8 cellular contexts compared by ENCODE assay signal in the genomic region with DNA sequence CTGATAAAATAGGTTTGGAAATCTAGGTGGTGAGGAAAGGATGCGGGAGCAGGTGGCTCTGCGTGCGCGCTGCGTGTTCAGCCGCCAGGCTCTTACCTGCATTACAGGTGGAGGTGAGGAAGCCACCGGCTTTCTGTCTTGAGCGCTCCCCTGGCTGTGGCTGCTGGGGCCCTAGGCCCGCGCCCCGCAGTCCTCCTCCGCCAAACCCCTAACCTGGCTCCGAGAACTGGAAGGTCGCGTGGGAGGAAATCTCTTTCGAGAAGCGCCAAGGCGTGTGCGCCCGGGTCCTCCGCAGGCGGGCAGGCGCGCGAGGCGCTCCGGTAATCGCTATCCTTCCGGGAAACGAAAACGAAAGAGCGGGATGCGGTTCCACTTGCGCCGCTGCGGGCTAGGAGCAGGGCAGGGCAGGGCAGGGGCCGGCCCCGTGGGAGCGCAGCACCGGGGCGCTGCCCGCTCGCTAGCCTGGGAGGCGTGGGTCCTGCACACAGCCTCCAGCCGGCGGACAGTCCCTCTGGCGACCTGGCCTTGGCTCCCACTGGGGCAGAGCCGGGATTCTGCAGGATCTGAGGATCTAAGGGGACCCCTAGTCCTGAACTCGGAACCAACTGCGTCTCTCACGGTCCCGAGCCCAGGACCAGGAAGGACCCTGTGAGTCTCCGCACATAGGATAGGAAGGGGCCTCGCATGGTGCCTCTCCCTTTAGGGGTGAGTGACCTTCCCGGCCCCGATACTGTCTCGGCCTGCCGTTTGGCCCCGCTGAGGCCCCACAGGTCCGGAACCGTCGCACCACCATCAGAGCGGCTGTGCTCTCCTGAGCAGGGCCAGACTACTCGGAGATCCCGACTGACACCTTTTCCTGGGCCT. TPM values are rescaled to one million over a fixed set of nuclear protein-coding genes. Genes with fewer than 3 reads are reported as not detected.
A peak's percentile ranks its signal among the peaks of the same experiment; 100 is the strongest.
DNase-seq lines count a peak whose midpoint lies in the region; ATAC-seq and TF ChIP-seq lines count a peak whose summit lies in the region.

A gene (minus strand): TSS at position 230 of the 864 bp plus-strand sequence. CDS start 128 bp downstream, at position 102.

- H3K9me3 ChIP-seq in upper lobe of right lung: no peaks in the 10 kb centered on the region

- H3K27me3 Mint-ChIP-seq in activated T-cell treated with anti-CD3 and anti-CD28 coated beads, Interleukin-2, amount 50 U/mL, for 24 hours: peaks cover 48% of the 10 kb centered on the region

- H3K9me3 Mint-ChIP-seq in activated T-cell treated with anti-CD3 and anti-CD28 coated beads, Interleukin-2, amount 50 U/mL, for 24 hours: no peaks in the 10 kb centered on the region

- peak; percentile 47 for ATAC-seq in omental fat pad (ENCODE audit: low FRiP score)
- peak; percentile 89 for ATAC-seq in upper lobe of right lung
- ATAC-seq in HG03520 (IDR thresholded peaks at IDR 0.05; ENCODE audit: unreplicated experiment): no peak

- peak within 1 kb of the TSS; percentile 77 for H3K4me3 Mint-ChIP-seq in activated T-cell treated with anti-CD3 and anti-CD28 coated beads, Interleukin-2, amount 50 U/mL, for 24 hours

- intact Hi-C loops in upper lobe of right lung (cut with DNase I): no loop called here

- no peaks in the 10 kb centered on the region for H3K36me3 ChIP-seq in upper lobe of right lung

- DNase-seq in CD1c-positive myeloid dendritic cell (ENCODE audit: extremely low spot score) (peak; percentile 69), M059J (ENCODE audit: low read depth) (peak; percentile 75), foreskin fibroblast (peak in 1 of 2 donors; percentile 50), omental fat pad (ENCODE audit: low spot score) (no peak), upper lobe of right lung (peak; percentile 80), T1000 (lab: John Stamatoyannopoulos, UW) (no peak)
- DNase-seq in activated T-cell treated with anti-CD3 and anti-CD28 coated beads, Interleukin-2, amount 50 U/mL, for 24 hours: peak; percentile 62

- no peaks in the 10 kb centered on the region for H3K36me3 Mint-ChIP-seq in activated T-cell treated with anti-CD3 and anti-CD28 coated beads, Interleukin-2, amount 50 U/mL, for 24 hours (ENCODE audit: low read depth)

- H3K4me3 ChIP-seq in foreskin fibroblast (ENCODE audit: low read depth in 1 of 2, low read length in 2 of 2) (peak within 1 kb of the TSS; percentile 68 to 80), upper lobe of right lung (peak within 1 kb of the TSS; percentile 78)

- TF ChIP-seq CTCF in foreskin fibroblast (IDR thresholded peaks at IDR 0.05; ENCODE audit: low read depth, low read length) (no peak), omental fat pad (IDR thresholded peaks at IDR 0.05) (no peak), upper lobe of right lung (IDR thresholded peaks at IDR 0.05) (no peak)

- no peaks in the 10 kb centered on the region for H3K27me3 ChIP-seq in upper lobe of right lung

- peaks cover 36% of the 10 kb centered on the region for H3K4me1 Mint-ChIP-seq in activated T-cell treated with anti-CD3 and anti-CD28 coated beads, Interleukin-2, amount 50 U/mL, for 24 hours (ENCODE audit: low read depth)

- H3K4me1 ChIP-seq in upper lobe of right lung: peaks cover 13% of the 10 kb centered on the region

- H3K27ac ChIP-seq in upper lobe of right lung: peak within 1 kb of the TSS; percentile 78

- peak within 1 kb of the TSS; percentile 85 for H3K27ac Mint-ChIP-seq in activated T-cell treated with anti-CD3 and anti-CD28 coated beads, Interleukin-2, amount 50 U/mL, for 24 hours

RNA-seq across cellular contexts. Expression of the gene that starts here (rescaled TPM):
- total RNA-seq in M059J (2014; rRNA removed; shearing (Covaris generic)): 14.4 and 19.0 TPM in 2 replicates
- total RNA-seq in omental fat pad (1 to 10 TPM in 3 of 4 donors, under 1 TPM in 1; 0.56 to 5.9 (median 2.8) TPM), upper lobe of right lung (6.3 TPM)

Comparison
In these comparisons a context has a peak if more than half of its experiments do, and no peak if none do; other contexts are left out.
1. DNase-seq: peak in CD1c-positive myeloid dendritic cell (single experiment), M059J (single experiment), activated T-cell treated with anti-CD3 and anti-CD28 coated beads, Interleukin-2, amount 50 U/mL, for 24 hours (single experiment) and upper lobe of right lung (single experiment); none in omental fat pad (single experiment) and T1000 (single experiment).